In the genomic region with DNA sequence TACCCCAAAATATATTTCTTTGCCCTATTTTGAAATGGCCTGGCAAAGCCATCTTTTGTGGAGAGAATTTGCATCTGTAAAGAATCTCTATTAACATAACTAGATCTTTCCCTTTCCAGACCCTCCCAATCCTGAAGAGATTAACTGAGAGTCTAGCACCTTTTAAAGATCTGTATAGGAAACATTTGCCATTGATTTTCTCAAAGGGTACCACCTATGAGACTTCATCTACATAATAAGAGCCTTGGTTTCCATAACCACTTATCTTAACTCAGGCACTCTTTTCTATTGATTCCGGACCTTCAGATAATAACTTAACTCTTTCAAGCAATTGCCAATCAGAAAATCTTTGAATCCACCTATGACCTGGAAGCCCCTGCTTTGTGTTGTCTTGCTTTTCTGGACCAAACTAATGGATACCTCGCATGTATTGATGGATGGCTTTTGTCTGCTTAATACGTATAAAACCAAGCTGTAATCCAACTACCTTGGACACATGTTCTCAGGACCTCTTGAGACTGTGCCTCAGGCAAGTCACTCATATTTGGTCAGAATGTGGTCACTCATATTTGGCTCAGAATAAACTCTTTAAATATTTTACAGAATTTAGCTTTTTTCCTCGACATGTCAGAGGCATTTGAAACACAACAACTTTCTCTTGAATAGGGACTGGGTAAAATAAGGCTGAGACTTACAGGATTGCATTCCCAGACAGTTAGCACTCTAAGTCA, we compare ENCODE assay signal across 22 cellular contexts. TPM values are rescaled to one million over a fixed set of nuclear protein-coding genes. Genes with fewer than 3 reads are reported as not detected.
"Had no signal": no experiment of that assay in that cellular context is flagged by ENCODE, and none has a peak within 500 bp of the region (broad histone marks: within the 10 kb centered on the region; RNA-seq: fewer than 3 reads in every experiment).

No MANE protein-coding gene starts in this region.

- H3K27ac ChIP-seq: adrenal gland, foreskin keratinocyte, left ventricle myocardium inferior, neutrophil, pancreas, thyroid gland had no signal

- H3K36me3 Mint-ChIP-seq: activated naive CD8-positive, alpha-beta T cell had no signal

- H3K27ac Mint-ChIP-seq: activated CD4-positive, alpha-beta memory T cell treated with anti-CD3 and anti-CD28 coated beads, Interleukin-2, amount 10 ng/mL, durations not matched to agents 7 days and 5 days; activated CD4-positive, alpha-beta T cell treated with anti-CD3 and anti-CD28 coated beads, Interleukin-2, amount 10 ng/mL, durations not matched to agents 24 days and 14 days; activated naive CD8-positive, alpha-beta T cell; nephron had no signal

- H3K4me1 ChIP-seq: adrenal gland, foreskin keratinocyte, left ventricle myocardium inferior, pancreas, thyroid gland had no signal

- H3K4me3 ChIP-seq: adrenal gland, left ventricle myocardium inferior, pancreas, thyroid gland had no signal

- H3K4me1 Mint-ChIP-seq: activated CD4-positive, alpha-beta memory T cell treated with anti-CD3 and anti-CD28 coated beads, Interleukin-2, amount 10 ng/mL, durations not matched to agents 7 days and 5 days; activated CD4-positive, alpha-beta T cell treated with anti-CD3 and anti-CD28 coated beads, Interleukin-2, amount 10 ng/mL, durations not matched to agents 24 days and 14 days had no signal

- DNase-seq: activated CD4-positive, alpha-beta memory T cell treated with anti-CD3 and anti-CD28 coated beads, Interleukin-2, amount 10 ng/mL, durations not matched to agents 7 days and 5 days; activated CD4-positive, alpha-beta T cell treated with anti-CD3 and anti-CD28 coated beads, Interleukin-2, amount 10 ng/mL, durations not matched to agents 24 days and 14 days; activated gamma-delta T cell treated with Interleukin-2 at 50 U/mL for 16 hours; adrenal gland; cerebellar nuclear complex; foreskin keratinocyte; left ventricle myocardium inferior; pancreas; right cardiac atrium; stimulated activated CD4-positive, alpha-beta T cell treated with anti-CD3 and anti-CD28 coated beads, Interleukin-1b, Interleukin-23, amount 100 ng/mL, for 48 hours; substantia nigra; thyroid gland had no signal

- H3K4me3 Mint-ChIP-seq: activated CD4-positive, alpha-beta memory T cell treated with anti-CD3 and anti-CD28 coated beads, Interleukin-2, amount 10 ng/mL, durations not matched to agents 7 days and 5 days; activated CD4-positive, alpha-beta T cell treated with anti-CD3 and anti-CD28 coated beads, Interleukin-2, amount 10 ng/mL, durations not matched to agents 24 days and 14 days; activated naive CD8-positive, alpha-beta T cell; nephron; stimulated activated naive CD8-positive, alpha-beta T cell treated with anti-CD3 and anti-CD28 coated beads, Interleukin-15, Interleukin-2, amounts not matched to agents 100 ng/mL and 50 ng/mL, for 24 hours had no signal

- H3K9me3 ChIP-seq: adrenal gland, left ventricle myocardium inferior, neutrophil, pancreas, thyroid gland had no signal

- H3K27me3 ChIP-seq: adrenal gland, foreskin keratinocyte, neutrophil, pancreas, thyroid gland had no signal

- H3K27me3 Mint-ChIP-seq: activated CD4-positive, alpha-beta memory T cell treated with anti-CD3 and anti-CD28 coated beads, Interleukin-2, amount 10 ng/mL, durations not matched to agents 7 days and 5 days; activated CD4-positive, alpha-beta T cell treated with anti-CD3 and anti-CD28 coated beads, Interleukin-2, amount 10 ng/mL, durations not matched to agents 24 days and 14 days had no signal

- H3K36me3 ChIP-seq: adrenal gland, left ventricle myocardium inferior, neutrophil, pancreas, thyroid gland had no signal

- ATAC-seq: foreskin keratinocyte, pancreas, right cardiac atrium had no signal

RNA-seq across cellular contexts. Expression of a gene that starts 31.4 kb away (rescaled TPM):
- total RNA-seq: activated CD4-positive, alpha-beta memory T cell treated with anti-CD3 and anti-CD28 coated beads, Interleukin-2, amount 10 ng/mL, durations not matched to agents 7 days and 5 days; activated CD4-positive, alpha-beta T cell treated with anti-CD3 and anti-CD28 coated beads, Interleukin-2, amount 10 ng/mL, durations not matched to agents 24 days and 14 days; adrenal gland; epithelial cell of proximal tubule; foreskin keratinocyte; left ventricle myocardium inferior; lung microvascular endothelial cell; pancreas; pulmonary artery endothelial cell; right cardiac atrium; skeletal muscle tissue; T-helper 2 cell treated with Interferon-gamma antibody and Interleukin-4, amounts not matched to agents 100 ng/mL and 5 ng/mL, for 36 hours; thyroid gland; urinary bladder had no signal
- polyA plus RNA-seq: adrenal gland, foreskin keratinocyte, pancreas had no signal
